Comparison of ENCODE assay signal across 16 cellular contexts in the genomic region with DNA sequence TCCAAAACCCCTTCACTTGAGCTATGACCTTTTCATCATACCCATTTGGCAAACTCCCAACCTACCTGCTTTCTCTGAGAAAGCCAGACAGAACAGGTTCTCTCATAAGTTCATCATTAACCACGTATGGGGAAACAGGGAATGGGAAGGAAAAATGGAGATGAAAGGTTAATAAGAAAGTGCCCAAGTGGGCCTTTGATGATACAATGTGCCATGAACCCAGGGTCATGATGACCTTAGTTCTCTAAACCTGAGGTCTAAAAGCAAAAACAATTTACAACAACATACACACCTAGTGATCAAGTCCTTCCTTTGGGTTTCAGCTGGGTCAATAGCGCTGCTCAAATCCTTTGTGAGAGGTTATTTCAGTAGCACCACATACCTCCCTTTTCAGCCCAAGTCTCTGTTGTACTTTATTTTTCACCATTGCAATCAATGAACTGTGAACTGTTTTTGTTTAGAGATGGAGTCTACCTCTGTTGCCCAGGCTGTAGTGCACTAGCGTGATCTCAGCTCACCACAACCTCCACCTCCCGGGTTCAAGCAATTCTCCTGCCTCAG. TPM values are rescaled to one million over a fixed set of nuclear protein-coding genes. Genes with fewer than 3 reads are reported as not detected.
DNase-seq lines count a peak whose midpoint lies in the region; ATAC-seq, FAIRE-seq and TF ChIP-seq lines count a peak whose summit lies in the region.
"Had no signal": no experiment of that assay in that cellular context is flagged by ENCODE, and none has a peak within 500 bp of the region (broad histone marks: within the 10 kb centered on the region; RNA-seq: fewer than 3 reads in every experiment).

No MANE protein-coding gene starts in this region.

- H3K27me3 ChIP-seq in liver (ENCODE audit: control insufficient read depth in 4 of 4, insufficient read depth in 4 of 4, low read length in 3 of 4) (no peaks in the 10 kb centered on the region), small intestine (ENCODE audit: control insufficient read depth in 2 of 2, insufficient read depth in 2 of 2, low read length in 2 of 2) (no peaks in the 10 kb centered on the region), WERI-Rb-1 (ENCODE audit: insufficient read depth, low read depth, severe bottlenecking) (no peaks in the 10 kb centered on the region)

- H3K27ac ChIP-seq in liver (ENCODE audit: low read depth in 1 of 2, low read length in 2 of 2) = peak overlapping the region; percentile 46 to 66
- no peak overlapping the region for H3K27ac ChIP-seq in small intestine (ENCODE audit: low read depth in 1 of 2, low read length in 1 of 2)
- no peak overlapping the region for H3K27ac ChIP-seq in WERI-Rb-1
- H3K27ac ChIP-seq: 22Rv1 had no signal

- H3K9me3 Mint-ChIP-seq in activated CD8-positive, alpha-beta T cell treated with anti-CD3 and anti-CD28 coated beads for 36 hours = no peaks in the 10 kb centered on the region
- no peaks in the 10 kb centered on the region for H3K9me3 Mint-ChIP-seq in activated CD8-positive, alpha-beta T cell treated with anti-CD3 and anti-CD28 coated beads, Interleukin-2, amount 10 ng/mL, durations not matched to agents 7 days and 5 days (ENCODE audit: insufficient read depth)
- H3K9me3 Mint-ChIP-seq: H9 had no signal

- H3K4me1 ChIP-seq in liver (ENCODE audit: control insufficient read depth in 4 of 4, insufficient read depth in 4 of 4, low read length in 3 of 4) = peaks cover 0 to 13% (median 8%) of the 10 kb centered on the region in 4 donors
- no peaks in the 10 kb centered on the region for H3K4me1 ChIP-seq in small intestine (ENCODE audit: control insufficient read depth in 2 of 2, insufficient read depth in 1 of 2, low read depth in 1 of 2, low read length in 1 of 2)

- no peak overlapping the region for H3K4me3 ChIP-seq in liver (ENCODE audit: low read depth in 1 of 3, low read length in 3 of 3)
- no peak overlapping the region for H3K4me3 ChIP-seq in small intestine (ENCODE audit: low read depth in 1 of 2, low read length in 2 of 2)
- no peak overlapping the region for H3K4me3 ChIP-seq in WERI-Rb-1 (ENCODE audit: low read depth, low read length)

- no peak for ATAC-seq in activated CD8-positive, alpha-beta T cell treated with anti-CD3 and anti-CD28 coated beads for 36 hours
- ATAC-seq in activated CD8-positive, alpha-beta T cell treated with anti-CD3 and anti-CD28 coated beads, Interleukin-2, amount 10 ng/mL, durations not matched to agents 7 days and 5 days = no peak
- ATAC-seq in left ventricle myocardium superior = no peak

- no peak for DNase-seq in activated CD8-positive, alpha-beta T cell treated with anti-CD3 and anti-CD28 coated beads for 36 hours
- no peak for DNase-seq in activated CD8-positive, alpha-beta T cell treated with anti-CD3 and anti-CD28 coated beads, Interleukin-2, amount 10 ng/mL, durations not matched to agents 7 days and 5 days
- DNase-seq in small intestine (peak; percentile 70), WERI-Rb-1 (no peak), left ventricle myocardium superior (no peak), islet precursor cell (no peak)
- DNase-seq: C1 segment of cervical spinal cord, DMS153, H9, NCI-H1417, NCI-H2081 treated with DMSO at 0.1 percent for 48 hours, NCI-H2227 treated with DMSO at 0.1 percent for 48 hours, NCI-H526 had no signal

- CTCF ChIA-PET in activated CD8-positive, alpha-beta T cell treated with anti-CD3 and anti-CD28 coated beads for 36 hours (lab: Charles Lee) = interaction anchor here (0.7 kb wide), 1 partner anchor 64 kb away, joined by 3 read pairs; no protein-coding TSS in a partner anchor
- CTCF ChIA-PET in activated CD8-positive, alpha-beta T cell treated with anti-CD3 and anti-CD28 coated beads, Interleukin-2, amount 10 ng/mL, durations not matched to agents 7 days and 5 days (lab: Charles Lee) = interaction anchor here (1.6 kb wide), 1 partner anchor 27 kb away, joined by 4 read pairs; no protein-coding TSS in a partner anchor

- H3K27ac Mint-ChIP-seq in activated CD8-positive, alpha-beta T cell treated with anti-CD3 and anti-CD28 coated beads for 36 hours = peak overlapping the region; percentile 7
- no peak overlapping the region for H3K27ac Mint-ChIP-seq in activated CD8-positive, alpha-beta T cell treated with anti-CD3 and anti-CD28 coated beads, Interleukin-2, amount 10 ng/mL, durations not matched to agents 7 days and 5 days
- H3K27ac Mint-ChIP-seq: H9 had no signal

- 53% methylated on average over 4 of the region's 4 CpGs for WGBS in liver
- WGBS in small intestine, 3 donors = 59 to 86% (median 68%) methylated on average over 4 of the region's 4 CpGs

- H3K27me3 Mint-ChIP-seq in activated CD8-positive, alpha-beta T cell treated with anti-CD3 and anti-CD28 coated beads for 36 hours = no peaks in the 10 kb centered on the region
- no peaks in the 10 kb centered on the region for H3K27me3 Mint-ChIP-seq in activated CD8-positive, alpha-beta T cell treated with anti-CD3 and anti-CD28 coated beads, Interleukin-2, amount 10 ng/mL, durations not matched to agents 7 days and 5 days (ENCODE audit: low read depth)

- no peak overlapping the region for H3K4me3 Mint-ChIP-seq in activated CD8-positive, alpha-beta T cell treated with anti-CD3 and anti-CD28 coated beads for 36 hours
- H3K4me3 Mint-ChIP-seq in activated CD8-positive, alpha-beta T cell treated with anti-CD3 and anti-CD28 coated beads, Interleukin-2, amount 10 ng/mL, durations not matched to agents 7 days and 5 days = no peak overlapping the region
- H3K4me3 Mint-ChIP-seq: H9 had no signal

- FAIRE-seq in endometrium (lab: Jason Lieb, UNC) (peak; percentile 46), small intestine (lab: Jason Lieb, UNC) (no peak)

- H3K36me3 ChIP-seq in liver (ENCODE audit: control insufficient read depth in 4 of 4, insufficient read depth in 3 of 4, low read depth in 1 of 4, low read length in 3 of 4) (peaks cover 0 to 3% (median 0%) of the 10 kb centered on the region in 4 donors), small intestine (ENCODE audit: control insufficient read depth in 2 of 2, insufficient read depth in 2 of 2, low read length in 2 of 2) (peaks cover 0 to 3% of the 10 kb centered on the region in 2 donors), WERI-Rb-1 (peaks cover 14% of the 10 kb centered on the region)

- intact Hi-C loops in activated CD8-positive, alpha-beta T cell treated with anti-CD3 and anti-CD28 coated beads for 36 hours (cut with micrococcal nuclease) = no loop called here
- intact Hi-C loops in left ventricle myocardium superior (cut with micrococcal nuclease) = no loop called here

- no peak for TF ChIP-seq CTCF in activated CD8-positive, alpha-beta T cell treated with anti-CD3 and anti-CD28 coated beads for 36 hours (IDR thresholded peaks at IDR 0.05)
- TF ChIP-seq CTCF in liver (IDR thresholded peaks at IDR 0.05; ENCODE audit: low read depth, low read length, missing input control) (no peak), WERI-Rb-1 (IDR thresholded peaks at IDR 0.05; ENCODE audit: low read depth, low read length) (no peak)

- H3K9ac ChIP-seq in liver (ENCODE audit: low read depth in 1 of 2, low read length in 2 of 2) = no peak overlapping the region

- H3K9me3 ChIP-seq in liver (ENCODE audit: control insufficient read depth in 4 of 4, low read length in 3 of 4) (no peaks in the 10 kb centered on the region), small intestine (ENCODE audit: control insufficient read depth, low read depth) (no peaks in the 10 kb centered on the region), WERI-Rb-1 (ENCODE audit: severe bottlenecking) (no peaks in the 10 kb centered on the region)

- POLR2A ChIA-PET in activated CD8-positive, alpha-beta T cell treated with anti-CD3 and anti-CD28 coated beads for 36 hours (lab: Charles Lee) = interaction anchor here (0.6 kb wide), 1 partner anchor 495 kb away, joined by 3 read pairs; no protein-coding TSS in a partner anchor
- POLR2A ChIA-PET in activated CD8-positive, alpha-beta T cell treated with anti-CD3 and anti-CD28 coated beads, Interleukin-2, amount 10 ng/mL, durations not matched to agents 7 days and 5 days (lab: Charles Lee) = no interaction called here

- peaks cover 32% of the 10 kb centered on the region for H3K36me3 Mint-ChIP-seq in activated CD8-positive, alpha-beta T cell treated with anti-CD3 and anti-CD28 coated beads for 36 hours (ENCODE audit: low read depth)
- peaks cover 12% of the 10 kb centered on the region for H3K36me3 Mint-ChIP-seq in activated CD8-positive, alpha-beta T cell treated with anti-CD3 and anti-CD28 coated beads, Interleukin-2, amount 10 ng/mL, durations not matched to agents 7 days and 5 days (ENCODE audit: low read depth)

- no peaks in the 10 kb centered on the region for H3K4me1 Mint-ChIP-seq in activated CD8-positive, alpha-beta T cell treated with anti-CD3 and anti-CD28 coated beads for 36 hours (ENCODE audit: low read depth)
- H3K4me1 Mint-ChIP-seq in activated CD8-positive, alpha-beta T cell treated with anti-CD3 and anti-CD28 coated beads, Interleukin-2, amount 10 ng/mL, durations not matched to agents 7 days and 5 days (ENCODE audit: low read depth) = no peaks in the 10 kb centered on the region
- H3K4me1 Mint-ChIP-seq: H9 had no signal

- peak in 1 of 2 donors; percentile 32 for TF ChIP-seq RAD21 in liver (IDR thresholded peaks at IDR 0.05)

RNA-seq across cellular contexts. Expression of gene RANGRF, which starts 14.5 kb away (rescaled TPM):
- total RNA-seq in activated CD8-positive, alpha-beta T cell treated with anti-CD3 and anti-CD28 coated beads for 36 hours = 10 to 100 TPM; 44.1 to 47.8 TPM
- 10 to 100 TPM; 49.8 to 55.6 TPM for total RNA-seq in activated CD8-positive, alpha-beta T cell treated with anti-CD3 and anti-CD28 coated beads, Interleukin-2, amount 10 ng/mL, durations not matched to agents 7 days and 5 days
- total RNA-seq in liver (1 to 10 TPM; 6.9 to 7.6 TPM), left ventricle myocardium superior (24.9 TPM)
- polyA plus RNA-seq in liver (10 to 100 TPM; 10.3 to 19.9 TPM), small intestine (10 to 100 TPM; 15.0 to 40.4 (median 27.0) TPM)

RNA-seq across cellular contexts. Expression of gene SLC25A35, which starts 21.2 kb away (rescaled TPM):
- total RNA-seq in activated CD8-positive, alpha-beta T cell treated with anti-CD3 and anti-CD28 coated beads for 36 hours = 1 to 10 TPM; 2.1 to 3.0 TPM
- total RNA-seq in activated CD8-positive, alpha-beta T cell treated with anti-CD3 and anti-CD28 coated beads, Interleukin-2, amount 10 ng/mL, durations not matched to agents 7 days and 5 days = 1 to 10 TPM; 8.7 to 9.5 TPM
- total RNA-seq in liver (1 to 10 TPM in 1 of 2 donors, under 1 TPM in 1; 0.84 to 1.2 TPM), left ventricle myocardium superior (2.2 TPM)
- polyA plus RNA-seq in liver (1 to 10 TPM; 1.2 to 1.6 TPM), small intestine (1 to 10 TPM; 2.2 to 4.9 (median 2.7) TPM)

RNA-seq across cellular contexts. Expression of gene PFAS, which starts 24.9 kb away (rescaled TPM):
- total RNA-seq in activated CD8-positive, alpha-beta T cell treated with anti-CD3 and anti-CD28 coated beads for 36 hours = 100 to 1,000 TPM; 152 to 157 TPM
- 10 to 100 TPM; 78.3 to 80.2 TPM for total RNA-seq in activated CD8-positive, alpha-beta T cell treated with anti-CD3 and anti-CD28 coated beads, Interleukin-2, amount 10 ng/mL, durations not matched to agents 7 days and 5 days
- 10 to 100 TPM; 13.7 to 18.5 TPM for total RNA-seq in liver
- 1 to 10 TPM; 6.0 to 7.9 TPM for polyA plus RNA-seq in liver
- polyA plus RNA-seq in small intestine = 10 to 100 TPM in 2 of 3 donors, 1 to 10 TPM in 1; 6.9 to 16.9 (median 10.3) TPM
- 12.1 TPM for total RNA-seq in left ventricle myocardium superior

RNA-seq across cellular contexts. Expression of gene CTC1, which starts 26.1 kb away (rescaled TPM):
- 10 to 100 TPM; 53.0 to 60.3 TPM for total RNA-seq in activated CD8-positive, alpha-beta T cell treated with anti-CD3 and anti-CD28 coated beads for 36 hours
- 100 to 1,000 TPM in 1 of 2 experiments, 10 to 100 TPM in 1; 94.8 to 102 TPM for total RNA-seq in activated CD8-positive, alpha-beta T cell treated with anti-CD3 and anti-CD28 coated beads, Interleukin-2, amount 10 ng/mL, durations not matched to agents 7 days and 5 days
- 10 to 100 TPM in 1 of 2 donors, 1 to 10 TPM in 1; 5.9 to 10.0 TPM for total RNA-seq in liver
- 1 to 10 TPM; 5.5 to 9.3 TPM for polyA plus RNA-seq in liver
- 10 to 100 TPM; 10.1 to 16.8 (median 16.2) TPM for polyA plus RNA-seq in small intestine
- 16.2 TPM for total RNA-seq in left ventricle myocardium superior

RNA-seq across cellular contexts. Expression of gene ARHGEF15, which starts 36.1 kb away (rescaled TPM):
- total RNA-seq in activated CD8-positive, alpha-beta T cell treated with anti-CD3 and anti-CD28 coated beads for 36 hours = not detected
- total RNA-seq in activated CD8-positive, alpha-beta T cell treated with anti-CD3 and anti-CD28 coated beads, Interleukin-2, amount 10 ng/mL, durations not matched to agents 7 days and 5 days = not detected
- total RNA-seq in liver (1 to 10 TPM; 1.4 to 1.9 TPM), left ventricle myocardium superior (17.8 TPM)
- polyA plus RNA-seq in liver (1 to 10 TPM; 1.6 to 2.1 TPM), small intestine (10 to 100 TPM in 1 of 3 donors, 1 to 10 TPM in 1, under 1 TPM in 1; 0.22 to 13.6 (median 1.4) TPM)

Comparison
In these comparisons a context has a peak if more than half of its experiments do, and no peak if none do; other contexts are left out.
1. H3K27ac ChIP-seq: peak in liver (2 of 2); none in small intestine (0 of 2) and WERI-Rb-1 (single experiment).